In genomic region chr3:70603103-70603502, GRCh38 we compare ENCODE assay signal across 16 cellular contexts.
A peak's percentile ranks its signal among the peaks of the same experiment; 100 is the strongest.
DNase-seq lines count a peak whose midpoint lies in the region; ATAC-seq and TF ChIP-seq lines count a peak whose summit lies in the region.
"Had no signal": no experiment of that assay in that cellular context is flagged by ENCODE, and none has a peak within 500 bp of the region (broad histone marks: within the 10 kb centered on the region; RNA-seq: fewer than 3 reads in every experiment).

No MANE protein-coding gene starts in this region.

- no peak overlapping the region for H3K27ac Mint-ChIP-seq in activated CD8-positive, alpha-beta T cell treated with anti-CD3 and anti-CD28 coated beads for 36 hours
- no peak overlapping the region for H3K27ac Mint-ChIP-seq in activated CD8-positive, alpha-beta T cell treated with anti-CD3 and anti-CD28 coated beads, Interleukin-2, amount 10 ng/mL, durations not matched to agents 7 days and 5 days
- no peak overlapping the region for H3K27ac Mint-ChIP-seq in T-helper 2 cell treated with Interferon-gamma antibody and Interleukin-4, amounts not matched to agents 5 μg/mL and 100 μg/mL, for 36 hours
- peak overlapping the region in 1 of 2 donors; percentile 23 for H3K27ac Mint-ChIP-seq in stimulated activated naive CD8-positive, alpha-beta T cell treated with anti-CD3 and anti-CD28 coated beads, Interleukin-15, amount 100 ng/mL, for 72 hours

- no peaks in the 10 kb centered on the region for H3K9me3 ChIP-seq in SK-N-SH

- no peaks in the 10 kb centered on the region for H3K79me2 ChIP-seq in SK-N-SH (ENCODE audit: insufficient read depth)

- H3K27me3 Mint-ChIP-seq in activated CD8-positive, alpha-beta T cell treated with anti-CD3 and anti-CD28 coated beads for 36 hours: peaks cover 19% of the 10 kb centered on the region
- H3K27me3 Mint-ChIP-seq in activated CD8-positive, alpha-beta T cell treated with anti-CD3 and anti-CD28 coated beads, Interleukin-2, amount 10 ng/mL, durations not matched to agents 7 days and 5 days (ENCODE audit: low read depth): peaks cover 5% of the 10 kb centered on the region
- H3K27me3 Mint-ChIP-seq in T-helper 2 cell treated with Interferon-gamma antibody and Interleukin-4, amounts not matched to agents 5 μg/mL and 100 μg/mL, for 36 hours (ENCODE audit: low read depth): peaks cover 2% of the 10 kb centered on the region
- peaks cover 15% of the 10 kb centered on the region for H3K27me3 Mint-ChIP-seq in stimulated activated naive CD8-positive, alpha-beta T cell treated with anti-CD3 and anti-CD28 coated beads, Interleukin-15, amount 100 ng/mL, for 72 hours

- no peak overlapping the region for H2AFZ ChIP-seq in SK-N-SH (ENCODE audit: low read depth)

- no peaks in the 10 kb centered on the region for H3K4me1 ChIP-seq in SK-N-SH (ENCODE audit: control insufficient read depth in 1 of 2, insufficient read depth in 2 of 2, low read depth in 1 of 2, low read length in 1 of 2)

- TF ChIP-seq CTCF in activated CD8-positive, alpha-beta T cell treated with anti-CD3 and anti-CD28 coated beads for 36 hours (IDR thresholded peaks at IDR 0.05): no peak
- no peak for TF ChIP-seq CTCF in SK-N-SH (IDR thresholded peaks at IDR 0.05)

- DNase-seq in activated CD8-positive, alpha-beta T cell treated with anti-CD3 and anti-CD28 coated beads for 36 hours: peak; percentile 59
- no peak for DNase-seq in activated CD8-positive, alpha-beta T cell treated with anti-CD3 and anti-CD28 coated beads, Interleukin-2, amount 10 ng/mL, durations not matched to agents 7 days and 5 days
- DNase-seq in stimulated activated CD4-positive, alpha-beta T cell treated with anti-CD3 and anti-CD28 coated beads, Interleukin-1b, Interleukin-23, amount 100 ng/mL, for 48 hours: peak; percentile 5
- DNase-seq in stimulated activated CD4-positive, alpha-beta T cell treated with anti-CD3 and anti-CD28 coated beads, Interleukin-4, amount 100 ng/mL, for 1 hour: no peak
- DNase-seq in T-helper 2 cell treated with Interferon-gamma antibody and Interleukin-4, amounts not matched to agents 5 μg/mL and 100 μg/mL, for 36 hours (ENCODE audit: low spot score): peak; percentile 4
- DNase-seq in stimulated activated naive CD8-positive, alpha-beta T cell treated with anti-CD3 and anti-CD28 coated beads, Interleukin-15, amount 100 ng/mL, for 72 hours: peak; percentile 26 to 55
- no peak for DNase-seq in SK-N-SH
- no peak for DNase-seq in effector CD8-positive, alpha-beta T cell (lab: John Stamatoyannopoulos, UW)
- DNase-seq: C1 segment of cervical spinal cord, DND-41, NCI-H1436 treated with DMSO at 0.1 percent for 48 hours, NCI-H2029 treated with DMSO at 0.1 percent for 48 hours, NCI-H774, PC-3 had no signal

- H3K36me3 Mint-ChIP-seq in activated CD8-positive, alpha-beta T cell treated with anti-CD3 and anti-CD28 coated beads for 36 hours (ENCODE audit: low read depth): no peaks in the 10 kb centered on the region
- no peaks in the 10 kb centered on the region for H3K36me3 Mint-ChIP-seq in activated CD8-positive, alpha-beta T cell treated with anti-CD3 and anti-CD28 coated beads, Interleukin-2, amount 10 ng/mL, durations not matched to agents 7 days and 5 days (ENCODE audit: low read depth)
- no peaks in the 10 kb centered on the region for H3K36me3 Mint-ChIP-seq in T-helper 2 cell treated with Interferon-gamma antibody and Interleukin-4, amounts not matched to agents 5 μg/mL and 100 μg/mL, for 36 hours (ENCODE audit: low read depth)

- H3K9ac ChIP-seq in SK-N-SH: no peak overlapping the region
- H3K9ac ChIP-seq: KMS-11 had no signal

- ATAC-seq in activated CD8-positive, alpha-beta T cell treated with anti-CD3 and anti-CD28 coated beads for 36 hours: peak; percentile 91
- ATAC-seq in activated CD8-positive, alpha-beta T cell treated with anti-CD3 and anti-CD28 coated beads, Interleukin-2, amount 10 ng/mL, durations not matched to agents 7 days and 5 days: no peak
- peak; percentile 99 for ATAC-seq in stimulated activated naive CD8-positive, alpha-beta T cell treated with anti-CD3 and anti-CD28 coated beads, Interleukin-15, amount 100 ng/mL, for 72 hours
- ATAC-seq: PC-3 had no signal

- no peaks in the 10 kb centered on the region for H3F3A ChIP-seq in SK-N-SH (replicated peaks; ENCODE audit: insufficient read depth)

- POLR2A ChIA-PET in activated CD8-positive, alpha-beta T cell treated with anti-CD3 and anti-CD28 coated beads for 36 hours (lab: Charles Lee): interaction anchor here (1.0 kb wide), 1 partner anchor 9 kb away, joined by 3 read pairs; no protein-coding TSS in a partner anchor
- POLR2A ChIA-PET in activated CD8-positive, alpha-beta T cell treated with anti-CD3 and anti-CD28 coated beads, Interleukin-2, amount 10 ng/mL, durations not matched to agents 7 days and 5 days (lab: Charles Lee): no interaction called here
- POLR2A ChIA-PET in SK-N-SH (lab: Yijun Ruan, JAX): no interaction called here

- no peaks in the 10 kb centered on the region for H4K20me1 ChIP-seq in SK-N-SH (ENCODE audit: insufficient read depth)

- H3K9me3 Mint-ChIP-seq in activated CD8-positive, alpha-beta T cell treated with anti-CD3 and anti-CD28 coated beads for 36 hours: no peaks in the 10 kb centered on the region
- no peaks in the 10 kb centered on the region for H3K9me3 Mint-ChIP-seq in activated CD8-positive, alpha-beta T cell treated with anti-CD3 and anti-CD28 coated beads, Interleukin-2, amount 10 ng/mL, durations not matched to agents 7 days and 5 days (ENCODE audit: insufficient read depth)
- H3K9me3 Mint-ChIP-seq in T-helper 2 cell treated with Interferon-gamma antibody and Interleukin-4, amounts not matched to agents 5 μg/mL and 100 μg/mL, for 36 hours: no peaks in the 10 kb centered on the region
- no peaks in the 10 kb centered on the region for H3K9me3 Mint-ChIP-seq in stimulated activated naive CD8-positive, alpha-beta T cell treated with anti-CD3 and anti-CD28 coated beads, Interleukin-15, amount 100 ng/mL, for 72 hours

- no peak overlapping the region for H3K4me3 Mint-ChIP-seq in activated CD8-positive, alpha-beta T cell treated with anti-CD3 and anti-CD28 coated beads for 36 hours
- no peak overlapping the region for H3K4me3 Mint-ChIP-seq in activated CD8-positive, alpha-beta T cell treated with anti-CD3 and anti-CD28 coated beads, Interleukin-2, amount 10 ng/mL, durations not matched to agents 7 days and 5 days
- no peak overlapping the region for H3K4me3 Mint-ChIP-seq in T-helper 2 cell treated with Interferon-gamma antibody and Interleukin-4, amounts not matched to agents 5 μg/mL and 100 μg/mL, for 36 hours
- no peak overlapping the region for H3K4me3 Mint-ChIP-seq in stimulated activated naive CD8-positive, alpha-beta T cell treated with anti-CD3 and anti-CD28 coated beads, Interleukin-15, amount 100 ng/mL, for 72 hours

- H3K4me3 ChIP-seq in SK-N-SH (ENCODE audit: low read depth in 2 of 2, low read length in 1 of 2): no peak overlapping the region

- H3K4me2 ChIP-seq in SK-N-SH: no peak overlapping the region
- H3K4me2 ChIP-seq: KMS-11 had no signal

- no peak for TF ChIP-seq RAD21 in SK-N-SH (IDR thresholded peaks at IDR 0.05; ENCODE audit: low read length)

- CTCF ChIA-PET in activated CD8-positive, alpha-beta T cell treated with anti-CD3 and anti-CD28 coated beads for 36 hours (lab: Charles Lee): interaction anchor here (0.9 kb wide), 1 partner anchor 53 kb away, joined by 3 read pairs; no protein-coding TSS in a partner anchor
- CTCF ChIA-PET in activated CD8-positive, alpha-beta T cell treated with anti-CD3 and anti-CD28 coated beads, Interleukin-2, amount 10 ng/mL, durations not matched to agents 7 days and 5 days (lab: Charles Lee): no interaction called here
- CTCF ChIA-PET in SK-N-SH (lab: Yijun Ruan, JAX): no interaction called here

- H3K9me2 ChIP-seq in SK-N-SH: no peaks in the 10 kb centered on the region; the same call in 1 of the 2 replicates

- intact Hi-C loops in activated CD8-positive, alpha-beta T cell treated with anti-CD3 and anti-CD28 coated beads for 36 hours (cut with micrococcal nuclease): no loop called here

- TF ChIP-seq EP300 in SK-N-SH (IDR thresholded peaks at IDR 0.05; ENCODE audit: borderline replicate concordance in 1 of 2, low read depth in 1 of 2, low read length in 1 of 2): no peak

- H3K36me3 ChIP-seq in SK-N-SH (replicated peaks in 1 of 2; ENCODE audit: control insufficient read depth in 1 of 2, insufficient read depth in 2 of 2, low read length in 1 of 2): no peaks in the 10 kb centered on the region

- no peak overlapping the region for H3K27ac ChIP-seq in SK-N-SH (ENCODE audit: low read depth in 2 of 2, low read length in 1 of 2)
- H3K27ac ChIP-seq: KMS-11, RWPE1 had no signal

- no peaks in the 10 kb centered on the region for H3K27me3 ChIP-seq in SK-N-SH (ENCODE audit: insufficient read depth)

- peaks cover 12% of the 10 kb centered on the region for H3K4me1 Mint-ChIP-seq in activated CD8-positive, alpha-beta T cell treated with anti-CD3 and anti-CD28 coated beads for 36 hours (ENCODE audit: low read depth)
- no peaks in the 10 kb centered on the region for H3K4me1 Mint-ChIP-seq in activated CD8-positive, alpha-beta T cell treated with anti-CD3 and anti-CD28 coated beads, Interleukin-2, amount 10 ng/mL, durations not matched to agents 7 days and 5 days (ENCODE audit: low read depth)
- no peaks in the 10 kb centered on the region for H3K4me1 Mint-ChIP-seq in T-helper 2 cell treated with Interferon-gamma antibody and Interleukin-4, amounts not matched to agents 5 μg/mL and 100 μg/mL, for 36 hours (ENCODE audit: low read depth)
- peaks cover 10% of the 10 kb centered on the region for H3K4me1 Mint-ChIP-seq in stimulated activated naive CD8-positive, alpha-beta T cell treated with anti-CD3 and anti-CD28 coated beads, Interleukin-15, amount 100 ng/mL, for 72 hours

- WGBS in SK-N-SH (ENCODE audit: low lambda C conversion rate): 17% methylated on average over 3 of the region's 3 CpGs

TF ChIP-seq in SK-N-SH, 30 proteins besides CTCF, POLR2A, EP300 and RAD21:
- TF ChIP-seq NRF1 (IDR thresholded peaks at IDR 0.05; ENCODE audit: low read depth, low read length) (no peak), FOSL2 (IDR thresholded peaks at IDR 0.05; ENCODE audit: borderline replicate concordance, low read depth) (no peak), NFIC (IDR thresholded peaks at IDR 0.05; ENCODE audit: borderline replicate concordance) (no peak), ELF1 (IDR thresholded peaks at IDR 0.05) (no peak), FOXM1 (IDR thresholded peaks at IDR 0.05; ENCODE audit: low read depth) (no peak), RXRA (IDR thresholded peaks at IDR 0.05; ENCODE audit: borderline replicate concordance, low read depth) (no peak)

Comparison
In these comparisons a context has a peak if more than half of its experiments do, and no peak if none do; other contexts are left out.
1. DNase-seq: peak in activated CD8-positive, alpha-beta T cell treated with anti-CD3 and anti-CD28 coated beads for 36 hours (single experiment), stimulated activated CD4-positive, alpha-beta T cell treated with anti-CD3 and anti-CD28 coated beads, Interleukin-1b, Interleukin-23, amount 100 ng/mL, for 48 hours (single experiment), T-helper 2 cell treated with Interferon-gamma antibody and Interleukin-4, amounts not matched to agents 5 μg/mL and 100 μg/mL, for 36 hours (single experiment) and stimulated activated naive CD8-positive, alpha-beta T cell treated with anti-CD3 and anti-CD28 coated beads, Interleukin-15, amount 100 ng/mL, for 72 hours (2 of 2); none in activated CD8-positive, alpha-beta T cell treated with anti-CD3 and anti-CD28 coated beads, Interleukin-2, amount 10 ng/mL, durations not matched to agents 7 days and 5 days (single experiment), stimulated activated CD4-positive, alpha-beta T cell treated with anti-CD3 and anti-CD28 coated beads, Interleukin-4, amount 100 ng/mL, for 1 hour (single experiment), SK-N-SH (single experiment) and effector CD8-positive, alpha-beta T cell (single experiment).